In genomic region chr5:119312403-119312802, GRCh38 we compare ENCODE assay signal across 16 cellular contexts. TPM values are rescaled to one million over a fixed set of nuclear protein-coding genes. Genes with fewer than 3 reads are reported as not detected.
DNase-seq lines count a peak whose midpoint lies in the region; ATAC-seq and TF ChIP-seq lines count a peak whose summit lies in the region.
"Had no signal": no experiment of that assay in that cellular context is flagged by ENCODE, and none has a peak within 500 bp of the region (broad histone marks: within the 10 kb centered on the region; RNA-seq: fewer than 3 reads in every experiment).

No MANE protein-coding gene starts in this region.

- H3K27ac Mint-ChIP-seq in activated CD4-positive, alpha-beta T cell treated with anti-CD3 and anti-CD28 coated beads, Interleukin-2, amount 10 ng/mL, durations not matched to agents 24 days and 14 days = peak overlapping the region; percentile 81
- H3K27ac Mint-ChIP-seq in activated naive CD8-positive, alpha-beta T cell treated with anti-CD3 and anti-CD28 coated beads for 36 hours = peak overlapping the region; percentile 83
- no peak overlapping the region for H3K27ac Mint-ChIP-seq in neural progenitor cell

- H3K36me3 Mint-ChIP-seq in activated CD4-positive, alpha-beta T cell treated with anti-CD3 and anti-CD28 coated beads, Interleukin-2, amount 10 ng/mL, durations not matched to agents 24 days and 14 days (ENCODE audit: low read depth) = peaks cover 32% of the 10 kb centered on the region
- H3K36me3 Mint-ChIP-seq in activated naive CD8-positive, alpha-beta T cell treated with anti-CD3 and anti-CD28 coated beads for 36 hours = peaks cover 48% of the 10 kb centered on the region
- no peaks in the 10 kb centered on the region for H3K36me3 Mint-ChIP-seq in neural progenitor cell

- no peaks in the 10 kb centered on the region for H3K79me2 ChIP-seq in neural progenitor cell (ENCODE audit: low read depth)

- no peaks in the 10 kb centered on the region for H3K9me3 Mint-ChIP-seq in activated CD4-positive, alpha-beta T cell treated with anti-CD3 and anti-CD28 coated beads, Interleukin-2, amount 10 ng/mL, durations not matched to agents 24 days and 14 days
- peaks cover 2% of the 10 kb centered on the region for H3K9me3 Mint-ChIP-seq in activated naive CD8-positive, alpha-beta T cell treated with anti-CD3 and anti-CD28 coated beads for 36 hours
- no peaks in the 10 kb centered on the region for H3K9me3 Mint-ChIP-seq in neural progenitor cell

- no peaks in the 10 kb centered on the region for H4K20me1 ChIP-seq in neural progenitor cell (ENCODE audit: low read depth)

- DNase-seq in activated CD4-positive, alpha-beta T cell treated with anti-CD3 and anti-CD28 coated beads, Interleukin-2, amount 10 ng/mL, durations not matched to agents 24 days and 14 days = peak; percentile 58
- no peak for DNase-seq in activated CD4-positive, alpha-beta T cell treated with anti-CD3 and anti-CD28 coated beads for 1 hour
- DNase-seq in NB4 (ENCODE audit: low read depth) = peak; percentile 45
- DNase-seq in activated naive CD8-positive, alpha-beta T cell treated with anti-CD3 and anti-CD28 coated beads for 36 hours = no peak
- peak; percentile 19 for DNase-seq in neural progenitor cell (ENCODE audit: low spot score)
- DNase-seq in C1 segment of cervical spinal cord (lab: John Stamatoyannopoulos, UW) = no peak
- DNase-seq in hippocampal formation (lab: John Stamatoyannopoulos, UW) = no peak
- DNase-seq: activated T-cell treated with anti-CD3 and anti-CD28 coated beads, Interleukin-2, amount 50 U/mL, for 48 hours; Calu3; dermis blood vessel endothelial cell; esophagus squamous epithelium; heart right ventricle; NCI-H1694 treated with DMSO at 0.1 percent for 48 hours; SK-N-SH had no signal

- ATAC-seq in GM19324 (IDR thresholded peaks at IDR 0.05; ENCODE audit: low FRiP score, unreplicated experiment) = no peak
- ATAC-seq: A549, heart right ventricle had no signal

- H3K4me3 ChIP-seq in NB4 (ENCODE audit: low read depth, low read length) (no peak overlapping the region), neural progenitor cell (no peak overlapping the region)
- H3K4me3 ChIP-seq: A549, esophagus squamous epithelium, heart right ventricle had no signal

- no peak overlapping the region for H3K27ac ChIP-seq in neural progenitor cell

- H3F3A ChIP-seq in neural progenitor cell (ENCODE audit: low read depth) = no peaks in the 10 kb centered on the region

- no peak overlapping the region for H3K9ac ChIP-seq in neural progenitor cell
- H3K9ac ChIP-seq: SK-N-SH had no signal

- H3K27me3 ChIP-seq in neural progenitor cell = no peaks in the 10 kb centered on the region
- H3K27me3 ChIP-seq: esophagus squamous epithelium, heart right ventricle had no signal

- no peaks in the 10 kb centered on the region for H3K4me1 ChIP-seq in neural progenitor cell

- peaks cover 79% of the 10 kb centered on the region for H3K4me1 Mint-ChIP-seq in activated CD4-positive, alpha-beta T cell treated with anti-CD3 and anti-CD28 coated beads, Interleukin-2, amount 10 ng/mL, durations not matched to agents 24 days and 14 days
- peaks cover 85% of the 10 kb centered on the region for H3K4me1 Mint-ChIP-seq in activated naive CD8-positive, alpha-beta T cell treated with anti-CD3 and anti-CD28 coated beads for 36 hours
- H3K4me1 Mint-ChIP-seq in neural progenitor cell = no peaks in the 10 kb centered on the region

- H3K36me3 ChIP-seq in neural progenitor cell = no peaks in the 10 kb centered on the region
- H3K36me3 ChIP-seq: esophagus squamous epithelium, heart right ventricle had no signal

- intact Hi-C loops in activated CD4-positive, alpha-beta T cell treated with anti-CD3 and anti-CD28 coated beads, Interleukin-2, amount 10 ng/mL, durations not matched to agents 24 days and 14 days (cut with micrococcal nuclease) = no loop called here

- TF ChIP-seq CTCF in NB4 (IDR thresholded peaks at IDR 0.05; ENCODE audit: low read depth, low read length) (no peak), neural progenitor cell (IDR thresholded peaks at IDR 0.05) (peak; percentile 10)

- TF ChIP-seq POLR2A in NB4 (IDR thresholded peaks at IDR 0.05; ENCODE audit: extremely low read depth, insufficient read length) = no peak

- H3K4me2 ChIP-seq in neural progenitor cell = no peak overlapping the region
- H3K4me2 ChIP-seq: A549, SK-N-SH had no signal

- no peak overlapping the region for H2AFZ ChIP-seq in neural progenitor cell (replicated peaks)

- H3K27me3 Mint-ChIP-seq in activated CD4-positive, alpha-beta T cell treated with anti-CD3 and anti-CD28 coated beads, Interleukin-2, amount 10 ng/mL, durations not matched to agents 24 days and 14 days = no peaks in the 10 kb centered on the region
- H3K27me3 Mint-ChIP-seq in activated naive CD8-positive, alpha-beta T cell treated with anti-CD3 and anti-CD28 coated beads for 36 hours = no peaks in the 10 kb centered on the region
- H3K27me3 Mint-ChIP-seq in neural progenitor cell (ENCODE audit: insufficient read depth, low read depth) = peaks cover 2% of the 10 kb centered on the region

- H3K9me3 ChIP-seq in neural progenitor cell (ENCODE audit: low read depth) = no peaks in the 10 kb centered on the region
- H3K9me3 ChIP-seq: A549, esophagus squamous epithelium, heart right ventricle, SK-N-SH had no signal

- no peak overlapping the region for H3K4me3 Mint-ChIP-seq in activated CD4-positive, alpha-beta T cell treated with anti-CD3 and anti-CD28 coated beads, Interleukin-2, amount 10 ng/mL, durations not matched to agents 24 days and 14 days
- H3K4me3 Mint-ChIP-seq in activated naive CD8-positive, alpha-beta T cell treated with anti-CD3 and anti-CD28 coated beads for 36 hours = peak overlapping the region; percentile 42
- H3K4me3 Mint-ChIP-seq in neural progenitor cell = no peak overlapping the region

RNA-seq across cellular contexts. Expression of gene TNFAIP8, which starts 43.4 kb away (rescaled TPM):
- total RNA-seq in activated CD4-positive, alpha-beta T cell treated with anti-CD3 and anti-CD28 coated beads, Interleukin-2, amount 10 ng/mL, durations not matched to agents 24 days and 14 days = 188 and 193 TPM in 2 replicates
- total RNA-seq in activated naive CD8-positive, alpha-beta T cell treated with anti-CD3 and anti-CD28 coated beads for 36 hours = 100 to 1,000 TPM; 176 to 178 TPM
- 35.6 and 40.6 TPM in 2 replicates for total RNA-seq in neural progenitor cell (ENCODE audit: low replicate concordance)

Comparison
In these comparisons a context has a peak if more than half of its experiments do, and no peak if none do; other contexts are left out.
1. DNase-seq: peak in activated CD4-positive, alpha-beta T cell treated with anti-CD3 and anti-CD28 coated beads, Interleukin-2, amount 10 ng/mL, durations not matched to agents 24 days and 14 days (single experiment), NB4 (single experiment) and neural progenitor cell (single experiment); none in activated CD4-positive, alpha-beta T cell treated with anti-CD3 and anti-CD28 coated beads for 1 hour (single experiment), activated naive CD8-positive, alpha-beta T cell treated with anti-CD3 and anti-CD28 coated beads for 36 hours (single experiment), C1 segment of cervical spinal cord (0 of 14) and hippocampal formation (0 of 2).